In genomic region chr7:2621061-2621828, GRCh38 we compare ENCODE assay signal across 1 cellular context.
TF ChIP-seq lines count a peak whose summit lies in the region.

No MANE protein-coding gene starts in this region.

TF ChIP-seq in HepG2, 621 proteins besides CTCF, POLR2A, EP300 and RAD21 (continued from another document and continues in another):
- TF ChIP-seq BCL3 (CRISPR knock-in tag; IDR thresholded peaks at IDR 0.05): no peak
- TF ChIP-seq FIP1L1 (IDR thresholded peaks at IDR 0.05; ENCODE audit: borderline replicate concordance, insufficient read depth, low read depth, low read length): no peak
- TF ChIP-seq KDM1A (CRISPR knock-in tag; IDR thresholded peaks at IDR 0.05): peak; percentile 63; the same call in 1 of the 2 replicates
- peak; percentile 49; the same call in 1 of the 2 replicates for TF ChIP-seq HNF1B (CRISPR knock-in tag; IDR thresholded peaks at IDR 0.05)
- TF ChIP-seq PITX1 (CRISPR knock-in tag; IDR thresholded peaks at IDR 0.05): peak; percentile 77; the same call in 1 of the 2 replicates
- TF ChIP-seq TBX2 (CRISPR knock-in tag; IDR thresholded peaks at IDR 0.05; ENCODE audit: borderline replicate concordance): peak; percentile 15
- TF ChIP-seq BORCS8-MEF2B (CRISPR knock-in tag; IDR thresholded peaks at IDR 0.05): no peak
- no peak for TF ChIP-seq NFATC3 (CRISPR knock-in tag; IDR thresholded peaks at IDR 0.05)
- TF ChIP-seq RFX3 (CRISPR knock-in tag; IDR thresholded peaks at IDR 0.05): no peak
- no peak for TF ChIP-seq ZBTB40 (IDR thresholded peaks at IDR 0.05)
- TF ChIP-seq ZBTB40 (CRISPR knock-in tag; IDR thresholded peaks at IDR 0.05): no peak
- no peak for TF ChIP-seq ZSCAN20 (CRISPR knock-in tag; IDR thresholded peaks at IDR 0.05; ENCODE audit: borderline replicate concordance)
- no peak for TF ChIP-seq TCF7 (IDR thresholded peaks at IDR 0.05; ENCODE audit: low read depth)
- peak; percentile 60 for TF ChIP-seq ZSCAN25 (CRISPR knock-in tag; IDR thresholded peaks at IDR 0.05)
- no peak for TF ChIP-seq HIC2 (CRISPR knock-in tag; IDR thresholded peaks at IDR 0.05; ENCODE audit: low read depth)
- TF ChIP-seq ZNF883 (CRISPR knock-in tag; IDR thresholded peaks at IDR 0.05; ENCODE audit: not compliant biosample characterization): peak; percentile 14
- TF ChIP-seq USF2 (IDR thresholded peaks at IDR 0.05; ENCODE audit: low read depth, low read length): no peak
- no peak for TF ChIP-seq USF2 (CRISPR knock-in tag; IDR thresholded peaks at IDR 0.05; ENCODE audit: borderline replicate concordance)
- 0 out of 2 replicates have a peak, but pooled peaks have one; percentile 73 for TF ChIP-seq ZNF816 (CRISPR knock-in tag; IDR thresholded peaks at IDR 0.05; ENCODE audit: borderline replicate concordance)
- TF ChIP-seq GLI4 (CRISPR knock-in tag; IDR thresholded peaks at IDR 0.05; ENCODE audit: borderline replicate concordance): no peak
- no peak for TF ChIP-seq ZNF335 (CRISPR knock-in tag; IDR thresholded peaks at IDR 0.05)
- TF ChIP-seq ZNF850 (CRISPR knock-in tag; conservative IDR thresholded peaks at IDR 0.05): no peak; the same call in 1 of the 2 replicates
- peak; percentile 81 for TF ChIP-seq MAX (IDR thresholded peaks at IDR 0.05)
- TF ChIP-seq ZBTB14 (CRISPR knock-in tag; IDR thresholded peaks at IDR 0.05): no peak
- no peak for TF ChIP-seq DMTF1 (CRISPR knock-in tag; IDR thresholded peaks at IDR 0.05)
- no peak for TF ChIP-seq MAZ (IDR thresholded peaks at IDR 0.05; ENCODE audit: borderline replicate concordance, low read depth, low read length)
- TF ChIP-seq MAZ (CRISPR knock-in tag; IDR thresholded peaks at IDR 0.05; ENCODE audit: low read depth): no peak
- TF ChIP-seq POGZ (CRISPR knock-in tag; IDR thresholded peaks at IDR 0.05): no peak
- TF ChIP-seq MEIS1 (CRISPR knock-in tag; IDR thresholded peaks at IDR 0.05; ENCODE audit: borderline replicate concordance): no peak
- no peak for TF ChIP-seq GATA4 (IDR thresholded peaks at IDR 0.05; ENCODE audit: borderline replicate concordance, low read depth)
- no peak for TF ChIP-seq EED (CRISPR knock-in tag; IDR thresholded peaks at IDR 0.05)
- TF ChIP-seq ZEB1 (IDR thresholded peaks at IDR 0.05; ENCODE audit: insufficient replicate concordance, low read depth): no peak
- no peak for TF ChIP-seq MAFK (conservative IDR thresholded peaks at IDR 0.05 in 1 of 2, IDR thresholded peaks at IDR 0.05 in 1 of 2; ENCODE audit: low read length in 2 of 2)
- no peak for TF ChIP-seq RFX5 (IDR thresholded peaks at IDR 0.05; ENCODE audit: low read depth, low read length)
- no peak for TF ChIP-seq DMAP1 (CRISPR knock-in tag; IDR thresholded peaks at IDR 0.05)
- peak; percentile 72 for TF ChIP-seq ZNF770 (CRISPR knock-in tag; IDR thresholded peaks at IDR 0.05)
